Comparison of ENCODE assay signal across 8 cellular contexts in genomic region chr16:27550582-27550920, GRCh38. TPM values are rescaled to one million over a fixed set of nuclear protein-coding genes. Genes with fewer than 3 reads are reported as not detected.
A peak's percentile ranks its signal among the peaks of the same experiment; 100 is the strongest.
DNase-seq lines count a peak whose midpoint lies in the region; ATAC-seq, FAIRE-seq and TF ChIP-seq lines count a peak whose summit lies in the region.

No MANE protein-coding gene starts in this region.

- peaks cover 37% of the 10 kb centered on the region for H4K20me1 ChIP-seq in smooth muscle cell (ENCODE audit: low read depth)

- H3K4me3 ChIP-seq in HFF-Myc (replicated peaks; ENCODE audit: low read depth, low read length): peak overlapping the region; percentile 83
- H3K4me3 ChIP-seq in iPS DF 6.9 (ENCODE audit: low read length): peak overlapping the region; percentile 99; the same call in 1 of the 2 replicates
- peak overlapping the region; percentile 63 for H3K4me3 ChIP-seq in smooth muscle cell

- intact Hi-C loops in activated B cell treated with CpG ODN at 0.5 μM for 24 hours (cut with micrococcal nuclease): loop anchor here (1.0 to 10.0 kb wide), 3 partner anchors 236 to 574 kb away; partner anchors contain the start of genes IL4R and KDM8

- no peaks in the 10 kb centered on the region for H3K9me3 Mint-ChIP-seq in activated B cell treated with CpG ODN at 0.5 μM for 24 hours

- peak overlapping the region; percentile 85 for H3K9ac ChIP-seq in smooth muscle cell (ENCODE audit: low read depth)

- ATAC-seq in activated B cell treated with CpG ODN at 0.5 μM for 24 hours (ENCODE audit: low read depth) (no peak), GM19452 (IDR thresholded peaks at IDR 0.05; ENCODE audit: unreplicated experiment) (no peak), GM21515 (IDR thresholded peaks at IDR 0.05; ENCODE audit: unreplicated experiment) (no peak)

- no peak for FAIRE-seq in H54 (lab: Jason Lieb, UNC)

- POLR2A ChIA-PET in activated B cell treated with CpG ODN at 0.5 μM for 24 hours (lab: Charles Lee): interaction anchor here (1.2 to 2.1 kb wide), 4 partner anchors 10 to 347 kb away, joined by 4 to 10 read pairs (median 6); partner anchors contain the start of gene KDM8

- peaks cover 34% of the 10 kb centered on the region for H3K4me1 Mint-ChIP-seq in activated B cell treated with CpG ODN at 0.5 μM for 24 hours

- H3K79me2 ChIP-seq in smooth muscle cell (ENCODE audit: low read depth): peaks cover 54% of the 10 kb centered on the region

- H3K9me3 ChIP-seq in iPS DF 6.9 (ENCODE audit: control insufficient read depth, insufficient read depth, low read length) (no peaks in the 10 kb centered on the region), smooth muscle cell (replicated peaks; ENCODE audit: low read depth) (no peaks in the 10 kb centered on the region)

- TF ChIP-seq CTCF in HFF-Myc (IDR thresholded peaks at IDR 0.05; ENCODE audit: low read depth, low read length, missing control alignments) (no peak), activated B cell treated with CpG ODN at 0.5 μM for 24 hours (IDR thresholded peaks at IDR 0.05) (no peak), smooth muscle cell (IDR thresholded peaks at IDR 0.05; ENCODE audit: borderline replicate concordance, insufficient read depth, poor library complexity, severe bottlenecking) (no peak)

- CTCF ChIA-PET in activated B cell treated with CpG ODN at 0.5 μM for 24 hours (lab: Charles Lee): no interaction called here

- peaks cover under 1% of the 10 kb centered on the region; the same call in 1 of the 2 replicates for H3K36me3 ChIP-seq in iPS DF 6.9 (ENCODE audit: control insufficient read depth, insufficient read depth, low read length)
- H3K36me3 ChIP-seq in smooth muscle cell (ENCODE audit: low read depth): no peaks in the 10 kb centered on the region

- H3K27me3 ChIP-seq in iPS DF 6.9 (ENCODE audit: control insufficient read depth, insufficient read depth, low read length) (no peaks in the 10 kb centered on the region), smooth muscle cell (ENCODE audit: low read depth) (no peaks in the 10 kb centered on the region)

- DNase-seq in HFF-Myc (ENCODE audit: extremely low read depth, low read depth): no peak
- no peak for DNase-seq in activated B cell treated with CpG ODN at 0.5 μM for 24 hours
- DNase-seq in iPS DF 6.9 (ENCODE audit: low read depth, low spot score): no peak
- DNase-seq in smooth muscle cell (lab: John Stamatoyannopoulos, UW; ENCODE audit: unreplicated experiment): no peak
- DNase-seq in NCI-H1092 (lab: John Stamatoyannopoulos, UW): no peak
- no peak for DNase-seq in H54 (ENCODE audit: insufficient read length, low spot score)

- peaks cover 8% of the 10 kb centered on the region for H3F3A ChIP-seq in smooth muscle cell (ENCODE audit: low read depth)

- H3K27me3 Mint-ChIP-seq in activated B cell treated with CpG ODN at 0.5 μM for 24 hours: no peaks in the 10 kb centered on the region

- peaks cover 15% of the 10 kb centered on the region for H3K36me3 Mint-ChIP-seq in activated B cell treated with CpG ODN at 0.5 μM for 24 hours (ENCODE audit: low read depth)

- H3K4me3 Mint-ChIP-seq in activated B cell treated with CpG ODN at 0.5 μM for 24 hours: peak overlapping the region; percentile 95

- H3K27ac ChIP-seq in iPS DF 6.9 (ENCODE audit: low read length) (no peak overlapping the region), smooth muscle cell (ENCODE audit: low read depth) (peak overlapping the region; percentile 76)

- no CpG with 5 or more reads among the region's 4 CpGs for WGBS in iPS DF 6.9 (ENCODE audit: insufficient coverage, insufficient read length)
- 62% methylated on average over 4 of the region's 4 CpGs for WGBS in smooth muscle cell (ENCODE audit: low lambda C conversion rate)

- no peak for TF ChIP-seq POLR2A in H54 (IDR thresholded peaks at IDR 0.05; ENCODE audit: low read depth, low read length)

- peak overlapping the region; percentile 35 for H2AFZ ChIP-seq in smooth muscle cell (ENCODE audit: low read depth)

- H3K27ac Mint-ChIP-seq in activated B cell treated with CpG ODN at 0.5 μM for 24 hours: peak overlapping the region; percentile 94

- H3K4me1 ChIP-seq in iPS DF 6.9 (ENCODE audit: control insufficient read depth, insufficient read depth, low read length): no peaks in the 10 kb centered on the region
- peaks cover 15% of the 10 kb centered on the region for H3K4me1 ChIP-seq in smooth muscle cell (ENCODE audit: low read depth)

- H3K4me2 ChIP-seq in smooth muscle cell: peak overlapping the region; percentile 78

RNA-seq across cellular contexts. Expression of gene KATNIP, which starts 0.6 kb away (rescaled TPM):
- total RNA-seq in activated B cell treated with CpG ODN at 0.5 μM for 24 hours: 32.3 and 40.4 TPM in 2 replicates
- 8.6 and 12.4 TPM in 2 replicates for total RNA-seq in smooth muscle cell
- 5.2 and 9.8 TPM in 2 replicates for polyA plus RNA-seq in smooth muscle cell

RNA-seq across cellular contexts. Expression of gene GTF3C1, which starts 0.8 kb away (rescaled TPM):
- total RNA-seq in activated B cell treated with CpG ODN at 0.5 μM for 24 hours (47.7 and 52.3 TPM in 2 replicates), smooth muscle cell (61.9 and 78.5 TPM in 2 replicates)
- 47.1 and 47.6 TPM in 2 replicates for polyA plus RNA-seq in smooth muscle cell
